ENCODE assay signal across 8 cellular contexts in the genomic region with DNA sequence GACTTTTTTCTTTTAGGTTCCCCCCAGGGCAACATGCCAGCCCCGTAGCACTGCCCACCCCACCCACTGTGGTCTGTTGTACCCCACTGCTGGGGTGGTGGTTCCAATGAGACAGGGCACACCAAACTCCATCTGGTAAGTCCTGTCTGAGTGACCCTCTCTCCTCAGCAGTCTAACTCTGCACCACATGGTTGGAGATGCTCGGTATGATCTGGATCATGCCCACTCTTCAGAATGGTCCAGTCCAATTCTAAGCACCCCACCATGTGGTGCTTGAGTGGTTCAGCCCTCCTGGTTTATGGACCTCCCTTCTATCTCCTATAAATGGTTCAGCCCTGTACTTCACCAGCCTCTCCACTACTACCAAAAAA. TPM values are rescaled to one million over a fixed set of nuclear protein-coding genes. Genes with fewer than 3 reads are reported as not detected.
DNase-seq lines count a peak whose midpoint lies in the region; ATAC-seq and TF ChIP-seq lines count a peak whose summit lies in the region.

No MANE protein-coding gene starts in this region.

- H3K27me3 ChIP-seq in OCI-LY1 (ENCODE audit: insufficient read depth, low read length): no peaks in the 10 kb centered on the region
- H3K27me3 ChIP-seq in smooth muscle cell (ENCODE audit: low read depth): no peaks in the 10 kb centered on the region

- peaks cover 41% of the 10 kb centered on the region for H3K27me3 Mint-ChIP-seq in endothelial cell (ENCODE audit: unreplicated experiment)

- H2AFZ ChIP-seq in OCI-LY1 (ENCODE audit: low read length): no peak overlapping the region
- no peak overlapping the region for H2AFZ ChIP-seq in smooth muscle cell (ENCODE audit: low read depth)

- H3K79me2 ChIP-seq in OCI-LY1 (ENCODE audit: insufficient read depth, low read length): no peaks in the 10 kb centered on the region
- peaks cover 28% of the 10 kb centered on the region for H3K79me2 ChIP-seq in smooth muscle cell (ENCODE audit: low read depth)

- peaks cover 50% of the 10 kb centered on the region for H3K4me1 ChIP-seq in OCI-LY1 (ENCODE audit: insufficient read depth, low read length, severe bottlenecking)
- H3K4me1 ChIP-seq in smooth muscle cell (ENCODE audit: low read depth): peaks cover 26% of the 10 kb centered on the region

- H3K4me1 Mint-ChIP-seq in endothelial cell (ENCODE audit: unreplicated experiment): peaks cover 58% of the 10 kb centered on the region

- WGBS in smooth muscle cell (ENCODE audit: low lambda C conversion rate): 81% methylated on average over 2 of the region's 2 CpGs

- DNase-seq in SKM-1 treated with dmso at 0.1 percent for 144 hours (lab: John Stamatoyannopoulos, UW; ENCODE audit: unreplicated experiment) (peak; percentile 1), SKM-1 (lab: John Stamatoyannopoulos, UW; ENCODE audit: unreplicated experiment) (no peak), endothelial cell (ENCODE audit: low spot score) (no peak), smooth muscle cell (lab: John Stamatoyannopoulos, UW; ENCODE audit: unreplicated experiment) (no peak), NCI-H187 (lab: John Stamatoyannopoulos, UW) (no peak)
- no peak for DNase-seq in stimulated activated CD4-positive, alpha-beta T cell treated with anti-CD3 and anti-CD28 coated beads, Interleukin-4, amount 100 ng/mL, for 4 hours

- peak overlapping the region; percentile 88 for H3K4me3 ChIP-seq in OCI-LY1 (ENCODE audit: low read depth, low read length, poor library complexity, severe bottlenecking)
- no peak overlapping the region for H3K4me3 ChIP-seq in smooth muscle cell

- H3K9me3 ChIP-seq in OCI-LY1 (ENCODE audit: low read length) (no peaks in the 10 kb centered on the region), smooth muscle cell (replicated peaks; ENCODE audit: low read depth) (no peaks in the 10 kb centered on the region)

- H3K9ac ChIP-seq in OCI-LY1 (ENCODE audit: low read length): peak overlapping the region; percentile 97; the same call in 1 of the 2 replicates
- H3K9ac ChIP-seq in smooth muscle cell (ENCODE audit: low read depth): peak overlapping the region; percentile 100

- peak overlapping the region; percentile 84 for H3K4me3 Mint-ChIP-seq in endothelial cell (ENCODE audit: unreplicated experiment)

- no peak for TF ChIP-seq CTCF in OCI-LY1 (IDR thresholded peaks at IDR 0.05; ENCODE audit: low read length)
- TF ChIP-seq CTCF in endothelial cell (IDR thresholded peaks at IDR 0.05; ENCODE audit: unreplicated experiment): no peak
- no peak for TF ChIP-seq CTCF in smooth muscle cell (IDR thresholded peaks at IDR 0.05; ENCODE audit: borderline replicate concordance, insufficient read depth, poor library complexity, severe bottlenecking)

- H3K27ac Mint-ChIP-seq in endothelial cell (ENCODE audit: unreplicated experiment): no peak overlapping the region

- ATAC-seq in HG03565 (IDR thresholded peaks at IDR 0.05; ENCODE audit: unreplicated experiment): no peak

- peak overlapping the region; percentile 97 for H3K27ac ChIP-seq in OCI-LY1 (ENCODE audit: low read depth, low read length, poor library complexity, severe bottlenecking)
- H3K27ac ChIP-seq in smooth muscle cell (ENCODE audit: low read depth): peak overlapping the region; percentile 100

- H3K9me2 ChIP-seq in OCI-LY1 (ENCODE audit: low read depth, low read length): no peaks in the 10 kb centered on the region

- H4K20me1 ChIP-seq in OCI-LY1 (ENCODE audit: insufficient read depth, low read length) (no peaks in the 10 kb centered on the region), smooth muscle cell (ENCODE audit: low read depth) (peaks cover 35% of the 10 kb centered on the region)

- H3F3A ChIP-seq in OCI-LY1 (ENCODE audit: insufficient read depth, low read length) (peaks cover 10% of the 10 kb centered on the region; the same call in 1 of the 2 replicates), smooth muscle cell (ENCODE audit: low read depth) (peaks cover 49% of the 10 kb centered on the region)

- peaks cover 17% of the 10 kb centered on the region for H3K36me3 Mint-ChIP-seq in endothelial cell (ENCODE audit: low read depth, unreplicated experiment)

- H3K9me3 Mint-ChIP-seq in endothelial cell (ENCODE audit: unreplicated experiment): no peaks in the 10 kb centered on the region

- H3K36me3 ChIP-seq in OCI-LY1 (ENCODE audit: insufficient read depth, low read length) (no peaks in the 10 kb centered on the region; the same call in 1 of the 2 replicates), smooth muscle cell (ENCODE audit: low read depth) (no peaks in the 10 kb centered on the region)

- H3K4me2 ChIP-seq in OCI-LY1 (ENCODE audit: low read length) (peak overlapping the region; percentile 95), smooth muscle cell (peak overlapping the region; percentile 90)

RNA-seq across cellular contexts. Expression of a gene that starts 5.9 kb away (rescaled TPM):
- total RNA-seq in endothelial cell (ENCODE audit: unreplicated experiment) (47.4 TPM), smooth muscle cell (4.3 and 9.1 TPM in 2 replicates)
- polyA plus RNA-seq in smooth muscle cell: 5.8 and 11.1 TPM in 2 replicates

RNA-seq across cellular contexts. Expression of a gene that starts 15.0 kb away (rescaled TPM):
- 13.6 TPM for total RNA-seq in endothelial cell (ENCODE audit: unreplicated experiment)
- 5.1 and 8.6 TPM in 2 replicates for total RNA-seq in smooth muscle cell
- 12.7 and 16.1 TPM in 2 replicates for polyA plus RNA-seq in smooth muscle cell

RNA-seq across cellular contexts. Expression of a gene that starts 17.5 kb away (rescaled TPM):
- total RNA-seq in endothelial cell (ENCODE audit: unreplicated experiment) (97.9 TPM), smooth muscle cell (30.6 and 76.4 TPM in 2 replicates)
- 86.1 and 99.4 TPM in 2 replicates for polyA plus RNA-seq in smooth muscle cell

RNA-seq across cellular contexts. Expression of a gene that starts 17.9 kb away (rescaled TPM):
- total RNA-seq in endothelial cell (ENCODE audit: unreplicated experiment): 6.4 TPM
- 8.6 and 9.3 TPM in 2 replicates for total RNA-seq in smooth muscle cell
- 6.6 and 7.9 TPM in 2 replicates for polyA plus RNA-seq in smooth muscle cell

RNA-seq across cellular contexts. Expression of a gene that starts 48.7 kb away (rescaled TPM):
- total RNA-seq in endothelial cell (ENCODE audit: unreplicated experiment) (133 TPM), smooth muscle cell (28.5 and 34.9 TPM in 2 replicates)
- polyA plus RNA-seq in smooth muscle cell: 16.3 and 23.5 TPM in 2 replicates
